12 cellular contexts compared by ENCODE assay signal in the genomic region with DNA sequence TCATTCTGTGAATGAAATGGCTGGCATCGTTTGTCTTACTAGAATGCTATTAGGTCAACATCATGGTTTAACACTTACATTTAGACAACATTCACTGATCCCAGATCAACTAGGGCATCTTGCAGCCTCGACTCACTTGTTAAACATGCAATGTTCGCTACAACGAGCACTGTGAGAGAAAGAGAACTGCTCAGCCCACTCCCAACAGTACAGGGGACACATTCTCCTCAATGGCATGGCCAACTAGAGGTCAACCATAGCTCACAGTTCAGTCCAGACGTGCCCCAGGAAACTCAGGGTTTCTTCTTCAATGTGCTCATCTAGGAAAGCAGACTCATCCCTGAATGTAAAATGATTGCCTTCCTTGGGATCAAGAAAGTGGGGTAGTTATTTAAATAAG. TPM values are rescaled to one million over a fixed set of nuclear protein-coding genes. Genes with fewer than 3 reads are reported as not detected.
A peak's percentile ranks its signal among the peaks of the same experiment; 100 is the strongest.
DNase-seq lines count a peak whose midpoint lies in the region; ATAC-seq and TF ChIP-seq lines count a peak whose summit lies in the region.
"Had no signal": no experiment of that assay in that cellular context is flagged by ENCODE, and none has a peak within 500 bp of the region (broad histone marks: within the 10 kb centered on the region; RNA-seq: fewer than 3 reads in every experiment).

No MANE protein-coding gene starts in this region.

- peak overlapping the region; percentile 63 to 76 for H3K27ac ChIP-seq in ascending aorta
- H3K27ac ChIP-seq in skin epidermis, result peak overlapping the region in 11 of 21 experiments; percentile 12 to 93 (median 84)
- H3K27ac ChIP-seq in upper lobe of left lung, result peak overlapping the region in 2 of 4 donors; percentile 11 to 87
- H3K27ac ChIP-seq: 22Rv1, suprapubic skin had no signal

- peaks cover 62% of the 10 kb centered on the region for H3K4me1 Mint-ChIP-seq in T-helper 1 cell treated with Interleukin-12 subunit alpha and Interleukin-12 subunit beta and Interleukin-4 antibody, amounts not matched to agents 30 μg/mL and 1 μg/mL, for 36 hours (ENCODE audit: low read depth)

- H3K4me3 Mint-ChIP-seq in T-helper 1 cell treated with Interleukin-12 subunit alpha and Interleukin-12 subunit beta and Interleukin-4 antibody, amounts not matched to agents 30 μg/mL and 1 μg/mL, for 36 hours, result peak overlapping the region; percentile 62

- intact Hi-C loops in ascending aorta (cut with DNase I), result no loop called here

- no peaks in the 10 kb centered on the region for H3K27me3 Mint-ChIP-seq in T-helper 1 cell treated with Interleukin-12 subunit alpha and Interleukin-12 subunit beta and Interleukin-4 antibody, amounts not matched to agents 30 μg/mL and 1 μg/mL, for 36 hours (ENCODE audit: low read depth)

- ATAC-seq in GM18502 (IDR thresholded peaks at IDR 0.05; ENCODE audit: poor library complexity, unreplicated experiment) (no peak), upper lobe of left lung (ENCODE audit: low FRiP score in 2 of 2) (no peak)

- H3K27me3 ChIP-seq in MG63 (no peaks in the 10 kb centered on the region), ascending aorta (no peaks in the 10 kb centered on the region), upper lobe of left lung (no peaks in the 10 kb centered on the region)
- H3K27me3 ChIP-seq: suprapubic skin had no signal

- TF ChIP-seq CTCF in ascending aorta (IDR thresholded peaks at IDR 0.05), result no peak
- TF ChIP-seq CTCF in upper lobe of left lung (IDR thresholded peaks at IDR 0.05), result no peak

- peak overlapping the region; percentile 79 for H3K27ac Mint-ChIP-seq in T-helper 1 cell treated with Interleukin-12 subunit alpha and Interleukin-12 subunit beta and Interleukin-4 antibody, amounts not matched to agents 30 μg/mL and 1 μg/mL, for 36 hours

- H3K36me3 Mint-ChIP-seq in T-helper 1 cell treated with Interleukin-12 subunit alpha and Interleukin-12 subunit beta and Interleukin-4 antibody, amounts not matched to agents 30 μg/mL and 1 μg/mL, for 36 hours (ENCODE audit: low read depth), result peaks cover 59% of the 10 kb centered on the region

- TF ChIP-seq EP300 in upper lobe of left lung (IDR thresholded peaks at IDR 0.05), result no peak

- no peaks in the 10 kb centered on the region for H3K9me3 ChIP-seq in MG63
- no peaks in the 10 kb centered on the region for H3K9me3 ChIP-seq in ascending aorta
- H3K9me3 ChIP-seq in upper lobe of left lung, result no peaks in the 10 kb centered on the region
- H3K9me3 ChIP-seq: suprapubic skin had no signal

- DNase-seq in T-helper 1 cell, result no peak
- peak; percentile 25 for DNase-seq in MG63
- no peak for DNase-seq in ascending aorta (ENCODE audit: low spot score in 2 of 2)
- DNase-seq in stimulated activated CD4-positive, alpha-beta T cell treated with anti-CD3 and anti-CD28 coated beads, Interleukin-15, amount 100 ng/mL, for 24 hours, result no peak
- no peak for DNase-seq in upper lobe of left lung
- DNase-seq: activated effector memory CD4-positive, alpha-beta T cell treated with anti-CD3 and anti-CD28 coated beads, Interleukin-2, amount 50 U/mL, for 16 hours; NCI-H345 had no signal

- H3K36me3 ChIP-seq in MG63 (peaks cover 7% of the 10 kb centered on the region; the same call in 1 of the 2 replicates), ascending aorta (no peaks in the 10 kb centered on the region), upper lobe of left lung (no peaks in the 10 kb centered on the region)
- H3K36me3 ChIP-seq: suprapubic skin had no signal

- peaks cover 11 to 82% of the 10 kb centered on the region in 2 donors for H3K4me1 ChIP-seq in ascending aorta
- peaks cover 0 to 24% (median 9%) of the 10 kb centered on the region in 4 donors for H3K4me1 ChIP-seq in upper lobe of left lung

- H3K4me3 ChIP-seq in MG63, result no peak overlapping the region
- H3K4me3 ChIP-seq in ascending aorta, result peak overlapping the region in 1 of 2 donors; percentile 22
- H3K4me3 ChIP-seq in skin epidermis, result no peak overlapping the region
- H3K4me3 ChIP-seq in upper lobe of left lung, result no peak overlapping the region
- H3K4me3 ChIP-seq: suprapubic skin had no signal

- WGBS in upper lobe of left lung, 2 donors, result 70 to 74% methylated on average over 5 of the region's 5 CpGs

- no peak for TF ChIP-seq POLR2A in upper lobe of left lung (IDR thresholded peaks at IDR 0.05)

- H3K9me3 Mint-ChIP-seq in T-helper 1 cell treated with Interleukin-12 subunit alpha and Interleukin-12 subunit beta and Interleukin-4 antibody, amounts not matched to agents 30 μg/mL and 1 μg/mL, for 36 hours, result no peaks in the 10 kb centered on the region

RNA-seq across cellular contexts. Expression of gene WIPF1, which starts 5.9 kb away (rescaled TPM):
- total RNA-seq in MG63 (2014; rRNA removed; shearing (Covaris generic); ENCODE audit: low replicate concordance), result 4.3 and 4.6 TPM in 2 replicates
- total RNA-seq in ascending aorta, result 26.1 TPM
- total RNA-seq in upper lobe of left lung, result 10 to 100 TPM; 25.1 to 79.0 (median 48.9) TPM
